ENCODE assay signal across 9 cellular contexts in genomic region chr10:110852255-110852896, GRCh38. TPM values are rescaled to one million over a fixed set of nuclear protein-coding genes. Genes with fewer than 3 reads are reported as not detected.
A peak's percentile ranks its signal among the peaks of the same experiment; 100 is the strongest.
DNase-seq lines count a peak whose midpoint lies in the region; ATAC-seq, FAIRE-seq and TF ChIP-seq lines count a peak whose summit lies in the region.
"Had no signal": no experiment of that assay in that cellular context is flagged by ENCODE, and none has a peak within 500 bp of the region (broad histone marks: within the 10 kb centered on the region; RNA-seq: fewer than 3 reads in every experiment).

No MANE protein-coding gene starts in this region.

- ATAC-seq in A549 (peak; percentile 66 to 74; a peak in 5 of 6 replicates), GM18498 (IDR thresholded peaks at IDR 0.05; ENCODE audit: unreplicated experiment) (peak; percentile 51), HG03175 (IDR thresholded peaks at IDR 0.05; ENCODE audit: unreplicated experiment) (no peak)
- ATAC-seq: gastrocnemius medialis had no signal

- FAIRE-seq in A549 (lab: Jason Lieb, UNC) (no peak), kidney (lab: Jason Lieb, UNC) (no peak)

- CTCF ChIA-PET in A549 (lab: Yijun Ruan, JAX): interaction anchor here (1.0 to 1.4 kb wide), 2 partner anchors 14 to 1460 kb away, joined by 3 read pairs; no protein-coding TSS in a partner anchor

- H3K4me3 ChIP-seq in A549 (no peak overlapping the region), WERI-Rb-1 (ENCODE audit: low read depth, low read length) (no peak overlapping the region), kidney (ENCODE audit: low read length in 2 of 2) (no peak overlapping the region)
- H3K4me3 ChIP-seq: gastrocnemius medialis had no signal

- no peak overlapping the region for H3K9ac ChIP-seq in kidney (ENCODE audit: low read length in 2 of 2)

- DNase-seq in A549 (ENCODE audit: low read depth in 1 of 2, low spot score in 1 of 2) (no peak), WERI-Rb-1 (peak; percentile 35), kidney (peak; percentile 69), superior temporal gyrus (ENCODE audit: extremely low spot score) (no peak), NCI-H345 (lab: John Stamatoyannopoulos, UW) (no peak), NCI-H1048 (lab: John Stamatoyannopoulos, UW) (no peak)
- DNase-seq: gastrocnemius medialis had no signal

- intact Hi-C loops in kidney (cut with DNase I): no loop called here

- TF ChIP-seq CTCF in A549 (IDR thresholded peaks at IDR 0.05): no peak
- no peak for TF ChIP-seq CTCF in WERI-Rb-1 (IDR thresholded peaks at IDR 0.05; ENCODE audit: low read depth, low read length)
- TF ChIP-seq CTCF in kidney (IDR thresholded peaks at IDR 0.05; ENCODE audit: borderline replicate concordance, extremely low read depth, insufficient read depth): no peak

- POLR2A ChIA-PET in A549 (lab: Yijun Ruan, JAX): interaction anchor here (1.2 kb wide), 1 partner anchor 19 kb away, joined by 3 read pairs; the partner anchor contains the start of gene PDCD4

- peaks cover 12% of the 10 kb centered on the region; the same call in 2 of the 3 replicates for H3K4me1 ChIP-seq in A549
- H3K4me1 ChIP-seq in kidney (ENCODE audit: control insufficient read depth in 1 of 2, insufficient read depth in 1 of 2, low read depth in 1 of 2, low read length in 2 of 2): peaks cover under 1 to 2% of the 10 kb centered on the region in 2 donors
- H3K4me1 ChIP-seq: gastrocnemius medialis had no signal

- H3K4me2 ChIP-seq in A549: no peak overlapping the region

- no peak for TF ChIP-seq EP300 in A549 (IDR thresholded peaks at IDR 0.05)

- no peak for TF ChIP-seq POLR2A in A549 (IDR thresholded peaks at IDR 0.05; ENCODE audit: low read length)

- no peaks in the 10 kb centered on the region for H3K36me3 ChIP-seq in WERI-Rb-1
- H3K36me3 ChIP-seq in kidney (ENCODE audit: control insufficient read depth in 1 of 2, insufficient read depth in 2 of 2, low read length in 2 of 2): no peaks in the 10 kb centered on the region
- H3K36me3 ChIP-seq: gastrocnemius medialis had no signal

- no peak for TF ChIP-seq RAD21 in A549 (conservative IDR thresholded peaks at IDR 0.05 in 1 of 2, IDR thresholded peaks at IDR 0.05 in 1 of 2)

- no peaks in the 10 kb centered on the region for H3K9me3 ChIP-seq in A549
- no peaks in the 10 kb centered on the region for H3K9me3 ChIP-seq in WERI-Rb-1 (ENCODE audit: severe bottlenecking)
- no peaks in the 10 kb centered on the region for H3K9me3 ChIP-seq in kidney (ENCODE audit: control insufficient read depth in 1 of 2, low read length in 2 of 2)
- H3K9me3 ChIP-seq: gastrocnemius medialis had no signal

- WGBS in A549 (ENCODE audit: missing lambda C conversion rate): 37% methylated on average over 7 of the region's 7 CpGs

- H3K27ac ChIP-seq in A549: 0 out of 6 replicates have a peak overlapping the region, but pooled peaks of 1 of the 2 experiments have one; percentile 5
- no peak overlapping the region for H3K27ac ChIP-seq in WERI-Rb-1
- H3K27ac ChIP-seq in kidney (ENCODE audit: low read depth in 2 of 2, low read length in 2 of 2): no peak overlapping the region
- H3K27ac ChIP-seq: gastrocnemius medialis had no signal

- no peaks in the 10 kb centered on the region for H3K27me3 ChIP-seq in WERI-Rb-1 (ENCODE audit: insufficient read depth, low read depth, severe bottlenecking)
- H3K27me3 ChIP-seq: gastrocnemius medialis had no signal

TF ChIP-seq in A549, 52 proteins besides CTCF, POLR2A, EP300 and RAD21:
- TF ChIP-seq SMC3 (IDR thresholded peaks at IDR 0.05) (no peak), ELK1 (IDR thresholded peaks at IDR 0.05; ENCODE audit: low read depth, low read length) (no peak), KDM1A (IDR thresholded peaks at IDR 0.05; ENCODE audit: low read depth) (no peak), GATA3 (IDR thresholded peaks at IDR 0.05; ENCODE audit: borderline replicate concordance) (no peak), ZFP36 (IDR thresholded peaks at IDR 0.05; ENCODE audit: borderline replicate concordance, partially characterized antibody) (no peak), PBX3 (IDR thresholded peaks at IDR 0.05) (no peak), FOSL2 (IDR thresholded peaks at IDR 0.05) (no peak), FOSL2 (CRISPR knock-in tag; IDR thresholded peaks at IDR 0.05) (peak; percentile 4; the same call in 1 of the 2 replicates), EHMT2 (IDR thresholded peaks at IDR 0.05; ENCODE audit: low read depth) (no peak), E2F6 (IDR thresholded peaks at IDR 0.05; ENCODE audit: borderline replicate concordance, low read depth) (no peak), USF2 (IDR thresholded peaks at IDR 0.05) (0 out of 2 replicates have a peak, but pooled peaks have one; percentile 3), CBX8 (IDR thresholded peaks at IDR 0.05) (no peak), ESRRA (IDR thresholded peaks at IDR 0.05; ENCODE audit: borderline replicate concordance, low read length) (no peak), RCOR1 (IDR thresholded peaks at IDR 0.05; ENCODE audit: low read depth, low read length) (no peak), SREBF2 (IDR thresholded peaks at IDR 0.05) (no peak), ZSCAN20 (CRISPR knock-in tag; IDR thresholded peaks at IDR 0.05) (no peak), MAX (IDR thresholded peaks at IDR 0.05) (no peak), CHD4 (IDR thresholded peaks at IDR 0.05; ENCODE audit: borderline replicate concordance) (no peak)

RNA-seq across cellular contexts. Expression of gene PDCD4, which starts 19.4 kb away (rescaled TPM):
- polyA plus RNA-seq in A549 (2011; rRNA removed) (41.9 and 71.4 TPM in 2 replicates), A549 (2017; fragmentation: RNase III; extraction: RNeasy Plus Mini Kit Qiagen cat#74134 plus additional on column Dnase treatment) (35.7 to 49.7 TPM (median 42.7 TPM) in 3 replicates), kidney (ENCODE audit: insufficient read depth, low read depth, low replicate concordance) (57.7 TPM)
- 6.5 and 10.0 TPM in 2 replicates for polyA plus RNA-seq in A549 (2012; cell fraction: cytosol; rRNA removed)
- polyA plus RNA-seq in A549 (2012; cell fraction: nucleus; rRNA removed): 3.1 and 6.7 TPM in 2 replicates
- 15.0 and 16.3 TPM in 2 replicates for polyA minus RNA-seq in A549 (2011; rRNA and poly(A)+ RNA removed)
- total RNA-seq in kidney: 75.9 TPM

Comparison
In these comparisons a context has a peak if more than half of its experiments do, and no peak if none do; other contexts are left out.
1. DNase-seq: peak in WERI-Rb-1 (single experiment) and kidney (single experiment); none in A549 (0 of 2), superior temporal gyrus (single experiment), NCI-H345 (single experiment) and NCI-H1048 (single experiment).